1 cellular context compared by ENCODE assay signal in genomic region chr2:231612199-231613053, GRCh38.
TF ChIP-seq lines count a peak whose summit lies in the region.

No MANE protein-coding gene starts in this region.

TF ChIP-seq in GM12878, 131 proteins besides CTCF, POLR2A, EP300 and RAD21 (continued from another document and continues in another):
- peak; percentile 62; the same call in 1 of the 2 replicates for TF ChIP-seq DPF2 (IDR thresholded peaks at IDR 0.05)
- no peak for TF ChIP-seq MYB (IDR thresholded peaks at IDR 0.05; ENCODE audit: borderline replicate concordance, low read depth, low read length)
- TF ChIP-seq CBX3 (IDR thresholded peaks at IDR 0.05; ENCODE audit: borderline replicate concordance, low read depth) = no peak
- TF ChIP-seq BRCA1 (IDR thresholded peaks at IDR 0.05; ENCODE audit: low read depth, low read length) = no peak
- no peak for TF ChIP-seq SREBF1 (IDR thresholded peaks at IDR 0.05; ENCODE audit: low read length)
- no peak for TF ChIP-seq ELK1 (IDR thresholded peaks at IDR 0.05; ENCODE audit: low read depth, low read length)
- no peak for TF ChIP-seq STAT1 (conservative IDR thresholded peaks at IDR 0.05)
- no peak for TF ChIP-seq CEBPZ (IDR thresholded peaks at IDR 0.05; ENCODE audit: low read depth, low read length)
- peak; percentile 42; the same call in 1 of the 2 replicates for TF ChIP-seq EED (IDR thresholded peaks at IDR 0.05; ENCODE audit: low read depth)
- TF ChIP-seq MTA2 (IDR thresholded peaks at IDR 0.05; ENCODE audit: low read depth) = 0 out of 2 replicates have a peak, but pooled peaks have one; percentile 26
- TF ChIP-seq E2F8 (IDR thresholded peaks at IDR 0.05; ENCODE audit: low read depth, partially characterized antibody) = no peak
- TF ChIP-seq ZNF274 (IDR thresholded peaks at IDR 0.05; ENCODE audit: insufficient read depth, insufficient read length) = no peak
- TF ChIP-seq NR2C2 (IDR thresholded peaks at IDR 0.05; ENCODE audit: borderline replicate concordance, control insufficient read depth, insufficient read length, low read depth) = no peak
- TF ChIP-seq MTA3 (IDR thresholded peaks at IDR 0.05; ENCODE audit: borderline replicate concordance, low read length) = no peak
- TF ChIP-seq CHD1 (IDR thresholded peaks at IDR 0.05; ENCODE audit: low read depth, low read length) = no peak
- no peak for TF ChIP-seq CHD4 (IDR thresholded peaks at IDR 0.05)
- TF ChIP-seq SUPT20H (IDR thresholded peaks at IDR 0.05; ENCODE audit: borderline replicate concordance, control insufficient read depth, low read depth, low read length) = no peak
- TF ChIP-seq CREM (IDR thresholded peaks at IDR 0.05; ENCODE audit: low read depth) = no peak
- TF ChIP-seq IKZF2 (IDR thresholded peaks at IDR 0.05) = peak; percentile 65; a peak in 3 of 4 replicates
- no peak for TF ChIP-seq EZH2 (IDR thresholded peaks at IDR 0.05; ENCODE audit: borderline replicate concordance, control insufficient read depth, low read depth, low read length)
- no peak for TF ChIP-seq ATF3 (IDR thresholded peaks at IDR 0.05; ENCODE audit: borderline replicate concordance, extremely low read depth, low read depth, low read length)
- peak; percentile 88 for TF ChIP-seq SMC3 (IDR thresholded peaks at IDR 0.05; ENCODE audit: borderline replicate concordance, low read length)
- TF ChIP-seq IRF4 (IDR thresholded peaks at IDR 0.05; ENCODE audit: low read depth, low read length) = 0 out of 2 replicates have a peak, but pooled peaks have one; percentile 11
- no peak for TF ChIP-seq WRNIP1 (IDR thresholded peaks at IDR 0.05; ENCODE audit: borderline replicate concordance, low read depth, low read length)
- TF ChIP-seq SRF (IDR thresholded peaks at IDR 0.05; ENCODE audit: low read depth in 2 of 2, low read length in 2 of 2) = peak in 1 of 2 experiments; percentile 1; a peak in 1 of 4 replicates
- TF ChIP-seq NFYA (IDR thresholded peaks at IDR 0.05; ENCODE audit: borderline replicate concordance, low read depth, low read length) = no peak
- TF ChIP-seq YBX1 (IDR thresholded peaks at IDR 0.05) = no peak
- peak; percentile 70 for TF ChIP-seq TBL1XR1 (IDR thresholded peaks at IDR 0.05; ENCODE audit: low read depth, low read length)
- TF ChIP-seq TAF1 (IDR thresholded peaks at IDR 0.05; ENCODE audit: borderline replicate concordance, low read depth, low read length) = no peak
- TF ChIP-seq ATF7 (IDR thresholded peaks at IDR 0.05; ENCODE audit: low read depth) = peak; percentile 19; the same call in 1 of the 2 replicates
- no peak for TF ChIP-seq HSF1 (IDR thresholded peaks at IDR 0.05; ENCODE audit: low read depth, low read length)
- TF ChIP-seq BCL11A (IDR thresholded peaks at IDR 0.05; ENCODE audit: low read depth, low read length) = peak; percentile 51; the same call in 1 of the 2 replicates
- TF ChIP-seq KLF5 (IDR thresholded peaks at IDR 0.05; ENCODE audit: partially characterized antibody) = no peak
- no peak for TF ChIP-seq ZBTB11 (CRISPR knock-in tag; IDR thresholded peaks at IDR 0.05)
- no peak for TF ChIP-seq USF2 (IDR thresholded peaks at IDR 0.05; ENCODE audit: borderline replicate concordance, low read depth, low read length)
- TF ChIP-seq MXI1 (IDR thresholded peaks at IDR 0.05; ENCODE audit: low read depth, low read length) = peak; percentile 66; the same call in 1 of the 2 replicates
- TF ChIP-seq NRF1 (conservative IDR thresholded peaks at IDR 0.05; ENCODE audit: low read depth, low read length) = no peak
- TF ChIP-seq FOS (IDR thresholded peaks at IDR 0.05; ENCODE audit: borderline replicate concordance, extremely low read depth, insufficient read length) = no peak
- peak; percentile 53; the same call in 1 of the 2 replicates for TF ChIP-seq RAD51 (IDR thresholded peaks at IDR 0.05)
- no peak; the same call in 1 of the 2 replicates for TF ChIP-seq ZSCAN29 (IDR thresholded peaks at IDR 0.05)
- no peak for TF ChIP-seq SREBF2 (IDR thresholded peaks at IDR 0.05; ENCODE audit: low read length)
- no peak for TF ChIP-seq BMI1 (IDR thresholded peaks at IDR 0.05; ENCODE audit: borderline replicate concordance)
- TF ChIP-seq HCFC1 (IDR thresholded peaks at IDR 0.05; ENCODE audit: low read length) = no peak
- TF ChIP-seq ESRRA (IDR thresholded peaks at IDR 0.05; ENCODE audit: low read length) = no peak
- TF ChIP-seq CBFB (IDR thresholded peaks at IDR 0.05; ENCODE audit: low read depth) = 0 out of 2 replicates have a peak, but pooled peaks have one; percentile 47
- peak; percentile 97 for TF ChIP-seq ZNF687 (IDR thresholded peaks at IDR 0.05)
- TF ChIP-seq ZNF384 (IDR thresholded peaks at IDR 0.05; ENCODE audit: borderline replicate concordance, low read depth, low read length) = no peak
- TF ChIP-seq SPI1 (IDR thresholded peaks at IDR 0.05; ENCODE audit: borderline replicate concordance, insufficient read depth, low read depth, low read length) = no peak
